18 cellular contexts compared by ENCODE assay signal in the genomic region with DNA sequence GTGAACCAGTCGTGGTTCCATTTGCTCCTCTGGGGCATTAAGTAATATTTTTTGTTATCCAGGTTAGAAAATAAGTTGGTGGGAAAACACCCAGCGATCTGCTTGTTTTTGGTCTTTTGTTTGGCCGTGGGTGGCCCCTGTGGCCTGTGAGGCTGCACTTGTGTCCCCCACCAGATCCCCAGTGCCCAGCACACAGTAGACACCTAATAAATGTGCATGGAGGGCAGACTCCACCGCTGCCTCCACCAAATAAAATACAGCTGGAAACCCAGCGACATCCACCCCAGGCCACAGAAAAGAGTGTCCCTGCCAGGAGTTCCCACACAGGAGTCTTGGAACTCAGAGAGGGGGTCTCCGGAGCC. TPM values are rescaled to one million over a fixed set of nuclear protein-coding genes. Genes with fewer than 3 reads are reported as not detected.
A peak's percentile ranks its signal among the peaks of the same experiment; 100 is the strongest.
DNase-seq lines count a peak whose midpoint lies in the region; ATAC-seq, FAIRE-seq and TF ChIP-seq lines count a peak whose summit lies in the region.
"Had no signal": no experiment of that assay in that cellular context is flagged by ENCODE, and none has a peak within 500 bp of the region (broad histone marks: within the 10 kb centered on the region; RNA-seq: fewer than 3 reads in every experiment).

No MANE protein-coding gene starts in this region.

- no peak overlapping the region for H3T11ph ChIP-seq in H9 (ENCODE audit: low read length)

- H2BK5ac ChIP-seq in H9 (ENCODE audit: insufficient read length, low read length) = no peak overlapping the region

- H3K27me3 Mint-ChIP-seq in H9 (ENCODE audit: low read depth) = peaks cover 8% of the 10 kb centered on the region

- H2BK15ac ChIP-seq in H9 (ENCODE audit: low read depth, low read length) = no peak overlapping the region

- H2BK120ac ChIP-seq in H9 (ENCODE audit: low read depth, low read length, poor library complexity, severe bottlenecking) = no peak overlapping the region

- no peak overlapping the region for H2AK5ac ChIP-seq in H9 (ENCODE audit: insufficient read length, low read length)

- H3K4me1 ChIP-seq in H9 (ENCODE audit: insufficient read depth, low read length) (peaks cover 3% of the 10 kb centered on the region; the same call in 1 of the 2 replicates), HepG2 (ENCODE audit: insufficient read depth, low read length) (peaks cover 61% of the 10 kb centered on the region)

- H3K79me1 ChIP-seq in H9 (ENCODE audit: insufficient read depth, low read depth, low read length, poor library complexity, severe bottlenecking) = no peaks in the 10 kb centered on the region

- H4K8ac ChIP-seq in H9 (replicated peaks; ENCODE audit: insufficient read length, low read depth, low read length) = no peak overlapping the region

- no peak overlapping the region for H4K91ac ChIP-seq in H9 (ENCODE audit: insufficient read length, low read depth, low read length)

- TF ChIP-seq EP300 in HepG2 (IDR thresholded peaks at IDR 0.05; ENCODE audit: low read depth in 2 of 2, low read length in 2 of 2) = no peak
- no peak for TF ChIP-seq EP300 in HepG2 (CRISPR knock-in tag; IDR thresholded peaks at IDR 0.05; ENCODE audit: borderline replicate concordance)

- no peak overlapping the region for H4K5ac ChIP-seq in H9 (ENCODE audit: insufficient read length, low read depth, low read length)

- no peak for TF ChIP-seq RAD21 in HepG2 (CRISPR knock-in tag; IDR thresholded peaks at IDR 0.05)

- no peak overlapping the region for H3K4ac ChIP-seq in H9 (ENCODE audit: low read depth, low read length)

- no peaks in the 10 kb centered on the region for H3K36me3 Mint-ChIP-seq in H9 (ENCODE audit: insufficient read depth in 1 of 3, low read depth in 3 of 3)

- ATAC-seq in HepG2 = no peak
- ATAC-seq in HG03342 (IDR thresholded peaks at IDR 0.05; ENCODE audit: unreplicated experiment) = no peak
- no peak for ATAC-seq in GM21619 (IDR thresholded peaks at IDR 0.05; ENCODE audit: unreplicated experiment)
- ATAC-seq in GM18867 (IDR thresholded peaks at IDR 0.05; ENCODE audit: unreplicated experiment) = no peak

- no peaks in the 10 kb centered on the region for H3K9me3 ChIP-seq in H9 (ENCODE audit: control insufficient read depth, low read depth, low read length)
- H3K9me3 ChIP-seq in WERI-Rb-1 (ENCODE audit: severe bottlenecking) = no peaks in the 10 kb centered on the region
- no peaks in the 10 kb centered on the region for H3K9me3 ChIP-seq in HepG2 (ENCODE audit: low read length)
- H3K9me3 ChIP-seq: esophagus muscularis mucosa had no signal

- H3K56ac ChIP-seq in H9 (ENCODE audit: insufficient read length, low read depth, low read length) = no peak overlapping the region

- H3K27ac Mint-ChIP-seq in H9 = peak overlapping the region in 2 of 3 experiments; percentile 34 to 80; a peak in 3 of 7 replicates
- H3K27ac Mint-ChIP-seq: activated CD4-positive, alpha-beta T cell treated with anti-CD3 and anti-CD28 coated beads, Interleukin-2, amount 10 ng/mL, durations not matched to agents 7 days and 5 days had no signal

- no peak overlapping the region for H2BK12ac ChIP-seq in H9 (ENCODE audit: insufficient read length, low read depth, low read length)

- H3K4me3 ChIP-seq in WERI-Rb-1 (ENCODE audit: low read depth, low read length) = no peak overlapping the region
- peak overlapping the region; percentile 53 to 74 (median 59) for H3K4me3 ChIP-seq in HepG2 (replicated peaks in 1 of 3; ENCODE audit: insufficient read depth in 1 of 3, low read depth in 2 of 3, low read length in 3 of 3)
- no peak overlapping the region for H3K4me3 ChIP-seq in skin epidermis
- H3K4me3 ChIP-seq: esophagus muscularis mucosa had no signal

- peak overlapping the region; percentile 35 to 56; a peak in 4 of 5 replicates for H3K4me3 Mint-ChIP-seq in H9
- H3K4me3 Mint-ChIP-seq: activated CD4-positive, alpha-beta T cell treated with anti-CD3 and anti-CD28 coated beads, Interleukin-2, amount 10 ng/mL, durations not matched to agents 7 days and 5 days had no signal

- no peak overlapping the region for H3K23ac ChIP-seq in H9 (ENCODE audit: insufficient read length, low read depth, low read length)

- H3K23me2 ChIP-seq in H9 (ENCODE audit: insufficient read length, low read depth, low read length, poor library complexity, severe bottlenecking) = no peaks in the 10 kb centered on the region

- no CpG with 5 or more reads among the region's 6 CpGs for WGBS in H9 (ENCODE audit: extremely low coverage, insufficient read length, low lambda C conversion rate)
- WGBS in HepG2 (ENCODE audit: low lambda C conversion rate) = 47% methylated on average over 6 of the region's 6 CpGs

- POLR2A ChIA-PET in HepG2 (lab: Yijun Ruan, JAX) = interaction anchor here (0.7 to 3.5 kb wide), 13 partner anchors 10 to 140 kb away, joined by 3 to 60 read pairs (median 4); a partner anchor contains a TSS

- no peak for TF ChIP-seq POLR2A in HepG2 (IDR thresholded peaks at IDR 0.05; ENCODE audit: insufficient read depth in 1 of 2, low read depth in 2 of 2, low read length in 2 of 2)

- H3K4me2 ChIP-seq in H9 (ENCODE audit: insufficient read depth, insufficient read length, low read length) (no peak overlapping the region), HepG2 (ENCODE audit: low read depth, low read length) (peak overlapping the region; percentile 96)

- H2AFZ ChIP-seq in H9 (ENCODE audit: low read length) (no peak overlapping the region), HepG2 (ENCODE audit: low read length) (no peak overlapping the region)

- H3K27me3 ChIP-seq in H9 (ENCODE audit: insufficient read depth, low read length) = no peaks in the 10 kb centered on the region
- H3K27me3 ChIP-seq in WERI-Rb-1 (ENCODE audit: insufficient read depth, low read depth, severe bottlenecking) = no peaks in the 10 kb centered on the region
- H3K27me3 ChIP-seq in HepG2 (ENCODE audit: control insufficient read depth in 1 of 2, insufficient read depth in 2 of 2, low read length in 2 of 2) = 0 out of 5 replicates have a peak, but pooled peaks cover 0 to 4% of the 10 kb centered on the region in 2 experiments
- H3K27me3 ChIP-seq: esophagus muscularis mucosa had no signal

- no TSS peak for BruUV-seq in HepG2 (replicated peaks; lab: Mats Ljungman, UMichigan)

- H3K27ac ChIP-seq in H9 (ENCODE audit: insufficient read length, low read depth, low read length) (no peak overlapping the region), WERI-Rb-1 (peak overlapping the region; percentile 77), HepG2 (ENCODE audit: extremely low read length, insufficient read depth, low read length) (peak overlapping the region; percentile 60), skin epidermis (peak overlapping the region in 13 of 21 experiments; percentile 16 to 80 (median 58))

- H4K20me1 ChIP-seq in H9 (ENCODE audit: control insufficient read depth, insufficient read depth, insufficient read length) (no peaks in the 10 kb centered on the region), HepG2 (ENCODE audit: insufficient read depth, low read length) (no peaks in the 10 kb centered on the region)

- TF ChIP-seq CTCF in H9 (conservative IDR thresholded peaks at IDR 0.05) = no peak
- TF ChIP-seq CTCF in WERI-Rb-1 (IDR thresholded peaks at IDR 0.05; ENCODE audit: low read depth, low read length) = no peak
- TF ChIP-seq CTCF in HepG2 (CRISPR knock-in tag; IDR thresholded peaks at IDR 0.05) = no peak

- H3K18ac ChIP-seq in H9 (ENCODE audit: insufficient read length, low read depth, low read length) = no peak overlapping the region

- H3K9ac ChIP-seq in H9 (ENCODE audit: extremely low read depth, insufficient read length, low read length) = no peak overlapping the region
- peak overlapping the region; percentile 78; the same call in 1 of the 2 replicates for H3K9ac ChIP-seq in HepG2 (ENCODE audit: insufficient read depth, low read depth, low read length)

- no peak overlapping the region for H2BK20ac ChIP-seq in H9 (ENCODE audit: low read depth, low read length, poor library complexity, severe bottlenecking)

- intact Hi-C loops in HepG2 (cut with micrococcal nuclease; ENCODE audit: unreplicated experiment) = no loop called here

- CTCF ChIA-PET in HepG2 (lab: Yijun Ruan, JAX; ENCODE audit: low intra/inter-chr PET ratio, low total read pairs) = no interaction called here

- H3K4me1 Mint-ChIP-seq in H9 = peaks cover 29 to 44% of the 10 kb centered on the region in 2 experiments

- in situ Hi-C loops in HepG2 (cut with HindIII; ENCODE audit: extremely low pct_ligation_motif_present, low pct_unique_long_range_greater_than_20kb) = no loop called here

- no peaks in the 10 kb centered on the region for H3K9me3 Mint-ChIP-seq in H9
- H3K9me3 Mint-ChIP-seq: activated CD4-positive, alpha-beta T cell treated with anti-CD3 and anti-CD28 coated beads, Interleukin-2, amount 10 ng/mL, durations not matched to agents 7 days and 5 days had no signal

- H3K14ac ChIP-seq in H9 (ENCODE audit: insufficient read depth, low read length) = no peak overlapping the region; the same call in 1 of the 2 replicates

- FAIRE-seq in HepG2 (lab: Jason Lieb, UNC) = no peak

- DNase-seq in H9 (no peak), WERI-Rb-1 (no peak), HepG2 (ENCODE audit: low spot score) (no peak)
- DNase-seq in stimulated activated CD4-positive, alpha-beta T cell treated with anti-CD3 and anti-CD28 coated beads, Interleukin-15, amount 100 ng/mL, for 24 hours = no peak
- DNase-seq: activated CD4-positive, alpha-beta T cell treated with anti-CD3 and anti-CD28 coated beads, Interleukin-2, amount 10 ng/mL, durations not matched to agents 7 days and 5 days; activated naive CD4-positive, alpha-beta T cell treated with anti-CD3 and anti-CD28 coated beads, Interleukin-2, amount 50 U/mL, for 16 hours; GDM1; GOT3; kidney glomerular epithelial cell; MM.1S; NCI-H446 treated with DMSO at 0.1 percent for 48 hours; stimulated activated naive CD4-positive, alpha-beta T cell; T1000 had no signal

- no peaks in the 10 kb centered on the region for H3K79me2 ChIP-seq in H9 (ENCODE audit: insufficient read depth, low read length)
- no peaks in the 10 kb centered on the region for H3K79me2 ChIP-seq in HepG2 (ENCODE audit: insufficient read depth, low read length)

- H3K36me3 ChIP-seq in WERI-Rb-1 (no peaks in the 10 kb centered on the region), HepG2 (replicated peaks in 1 of 2; ENCODE audit: control insufficient read depth in 1 of 2, insufficient read depth in 2 of 2, low read length in 2 of 2) (no peaks in the 10 kb centered on the region)
- H3K36me3 ChIP-seq: esophagus muscularis mucosa had no signal

RNA-seq across cellular contexts. Expression of a gene that starts 8.3 kb away (rescaled TPM):
- total RNA-seq in H9 (2021) = 6.0 and 8.5 TPM in 2 replicates
- total RNA-seq in HepG2 (2016; rRNA removed; fragmentation: Illumina TruSeq; extraction: Trizol) = 5.3 and 9.4 TPM in 2 replicates
- 36.5 and 44.3 TPM in 2 replicates for total RNA-seq in HepG2 (2016; cell fraction: cytosol; rRNA removed; fragmentation: Illumina TruSeq; extraction: Trizol; ENCODE audit: low read depth)
- total RNA-seq in HepG2 (2016; cell fraction: insoluble cytoplasmic fraction; rRNA removed; fragmentation: Illumina TruSeq; extraction: Trizol) = 5.9 and 7.8 TPM in 2 replicates
- total RNA-seq in HepG2 (2016; cell fraction: membrane; rRNA removed; fragmentation: Illumina TruSeq; extraction: Trizol) = 11.4 and 12.4 TPM in 2 replicates
- 13.0 and 13.3 TPM in 2 replicates for total RNA-seq in HepG2 (2016; cell fraction: nucleus; rRNA removed; fragmentation: Illumina TruSeq; extraction: Trizol)
- 4.6 and 5.3 TPM in 2 replicates for polyA plus RNA-seq in HepG2 (2011; rRNA removed)
- 2.9 and 3.0 TPM in 2 replicates for polyA plus RNA-seq in HepG2 (2011; cell fraction: cytosol; rRNA removed)
- 20.9 and 24.0 TPM in 2 replicates for polyA plus RNA-seq in HepG2 (2011; cell fraction: nucleus; rRNA removed)
- polyA plus RNA-seq in HepG2 (2012) = 5.1 and 6.3 TPM in 2 replicates
- 2.2 and 2.3 TPM in 2 replicates for polyA plus RNA-seq in HepG2 (2016; cell fraction: cytosol; fragmentation: Illumina TruSeq; extraction: Trizol; ENCODE audit: low read depth)
- polyA plus RNA-seq in HepG2 (2016; cell fraction: insoluble cytoplasmic fraction; fragmentation: Illumina TruSeq; extraction: Trizol; ENCODE audit: low read depth) = 4.2 and 6.1 TPM in 2 replicates
- 4.0 and 4.8 TPM in 2 replicates for polyA plus RNA-seq in HepG2 (2016; cell fraction: membrane; fragmentation: Illumina TruSeq; extraction: Trizol; ENCODE audit: low read depth)
- polyA plus RNA-seq in HepG2 (2016; cell fraction: nucleus; fragmentation: Illumina TruSeq; extraction: Trizol; ENCODE audit: insufficient read depth, low read depth) = 33.9 and 35.1 TPM in 2 replicates
- 8.5 and 13.6 TPM in 2 replicates for polyA minus RNA-seq in HepG2 (2011; rRNA and poly(A)+ RNA removed; ENCODE audit: low replicate concordance)
- 2.9 and 4.5 TPM in 2 replicates for polyA minus RNA-seq in HepG2 (2011; cell fraction: cytosol; rRNA and poly(A)+ RNA removed)
- 14.5 and 21.1 TPM in 2 replicates for polyA minus RNA-seq in HepG2 (2011; cell fraction: nucleus; rRNA and poly(A)+ RNA removed)

Comparison
In these comparisons a context has a peak if more than half of its experiments do, and no peak if none do; other contexts are left out.
1. H3K4me3 ChIP-seq: peak in HepG2 (3 of 3); none in WERI-Rb-1 (single experiment) and skin epidermis (0 of 7).